11 cellular contexts compared by ENCODE assay signal in genomic region chr3:170815340-170815739, GRCh38. TPM values are rescaled to one million over a fixed set of nuclear protein-coding genes. Genes with fewer than 3 reads are reported as not detected.
A peak's percentile ranks its signal among the peaks of the same experiment; 100 is the strongest.
DNase-seq lines count a peak whose midpoint lies in the region; ATAC-seq and FAIRE-seq lines count a peak whose summit lies in the region.
"Had no signal": no experiment of that assay in that cellular context is flagged by ENCODE, and none has a peak within 500 bp of the region (broad histone marks: within the 10 kb centered on the region; RNA-seq: fewer than 3 reads in every experiment).

No MANE protein-coding gene starts in this region.

- peaks cover 0 to 3% of the 10 kb centered on the region in 2 donors for H3K4me1 ChIP-seq in small intestine (ENCODE audit: control insufficient read depth in 2 of 2, insufficient read depth in 1 of 2, low read depth in 1 of 2, low read length in 1 of 2)

- in situ Hi-C loops in T47D (cut with HindIII; ENCODE audit: low pct_unique_long_range_greater_than_20kb, low sequenced_read_pairs), result no loop called here

- H3K27ac ChIP-seq in small intestine (ENCODE audit: low read depth in 1 of 2, low read length in 1 of 2), result no peak overlapping the region

- H3K36me3 ChIP-seq in small intestine (ENCODE audit: control insufficient read depth in 2 of 2, insufficient read depth in 2 of 2, low read length in 2 of 2), result no peaks in the 10 kb centered on the region

- no peak overlapping the region for H3K4me3 ChIP-seq in Jurkat, Clone E6-1 (ENCODE audit: low read length)
- H3K4me3 ChIP-seq in small intestine (ENCODE audit: low read depth in 1 of 2, low read length in 2 of 2), result no peak overlapping the region

- 9 to 54% (median 37%) methylated on average over 8 of the region's 8 CpGs for WGBS in small intestine, 3 donors

- H3K9me3 ChIP-seq in small intestine (ENCODE audit: control insufficient read depth, low read depth), result no peaks in the 10 kb centered on the region

- ATAC-seq in GM21786 (IDR thresholded peaks at IDR 0.05; ENCODE audit: unreplicated experiment), result no peak

- FAIRE-seq in small intestine (lab: Jason Lieb, UNC), result no peak

- peak; percentile 9 for DNase-seq in Jurkat, Clone E6-1 (ENCODE audit: low read depth, low spot score)
- DNase-seq in NCI-H2227 treated with DMSO at 0.1 percent for 48 hours (lab: John Stamatoyannopoulos, UW) (peak; percentile 19), T47D (ENCODE audit: low read depth in 1 of 2, low spot score in 1 of 2) (peak; percentile 31 to 83), small intestine (peak; percentile 50), NCI-H1048 (lab: John Stamatoyannopoulos, UW) (no peak), ecto neural progenitor cell (ENCODE audit: low spot score) (no peak)
- DNase-seq: activated CD4-positive, alpha-beta T cell treated with anti-CD3 and anti-CD28 coated beads, Interleukin-2, amount 10 ng/mL, durations not matched to agents 24 days and 14 days; anterior cingulate cortex; naive B cell; OCI-M1 had no signal

- no peaks in the 10 kb centered on the region for H3K27me3 ChIP-seq in small intestine (ENCODE audit: control insufficient read depth in 2 of 2, insufficient read depth in 2 of 2, low read length in 2 of 2)

RNA-seq across cellular contexts. Expression of gene RPL22L1, which starts 54.7 kb away (rescaled TPM):
- polyA plus RNA-seq in Jurkat, Clone E6-1 (2012; ENCODE audit: insufficient read depth, insufficient read length), result 81.8 TPM
- 100 to 1,000 TPM in 1 of 3 donors, 10 to 100 TPM in 2; 53.9 to 183 (median 72.7) TPM for polyA plus RNA-seq in small intestine

Comparison
In these comparisons a context has a peak if more than half of its experiments do, and no peak if none do; other contexts are left out.
1. DNase-seq: peak in Jurkat, Clone E6-1 (single experiment), NCI-H2227 treated with DMSO at 0.1 percent for 48 hours (single experiment), T47D (2 of 2) and small intestine (single experiment); none in NCI-H1048 (single experiment) and ecto neural progenitor cell (single experiment).